In genomic region chr5:157106668-157107461, GRCh38 we compare ENCODE assay signal across 10 cellular contexts. TPM values are rescaled to one million over a fixed set of nuclear protein-coding genes. Genes with fewer than 3 reads are reported as not detected.
A peak's percentile ranks its signal among the peaks of the same experiment; 100 is the strongest.
DNase-seq lines count a peak whose midpoint lies in the region; ATAC-seq and TF ChIP-seq lines count a peak whose summit lies in the region.
"Had no signal": no experiment of that assay in that cellular context is flagged by ENCODE, and none has a peak within 500 bp of the region (broad histone marks: within the 10 kb centered on the region; RNA-seq: fewer than 3 reads in every experiment).

No MANE protein-coding gene starts in this region.

- H3K36me3 Mint-ChIP-seq in activated naive CD4-positive, alpha-beta T cell treated with anti-CD3 and anti-CD28 coated beads, Interleukin-2, amount 50 U/mL, for 72 hours = peaks cover 20 to 67% of the 10 kb centered on the region in 2 donors

- no peaks in the 10 kb centered on the region for H3K36me3 ChIP-seq in muscle layer of duodenum (ENCODE audit: control insufficient read depth in 1 of 2, insufficient read depth in 2 of 2, low read length in 2 of 2)

- ATAC-seq in activated naive CD4-positive, alpha-beta T cell treated with anti-CD3 and anti-CD28 coated beads, Interleukin-2, amount 50 U/mL, for 72 hours = peak; percentile 7 to 64
- ATAC-seq in HG02798 (IDR thresholded peaks at IDR 0.05; ENCODE audit: poor library complexity, unreplicated experiment) (no peak), HG03460 (IDR thresholded peaks at IDR 0.05; ENCODE audit: unreplicated experiment) (no peak), GM18519 (IDR thresholded peaks at IDR 0.05; ENCODE audit: low FRiP score, unreplicated experiment) (no peak)

- TF ChIP-seq CTCF in HL-60 (IDR thresholded peaks at IDR 0.05; ENCODE audit: insufficient read depth, low read length) = no peak

- H3K9me3 Mint-ChIP-seq in activated naive CD4-positive, alpha-beta T cell treated with anti-CD3 and anti-CD28 coated beads, Interleukin-2, amount 50 U/mL, for 72 hours = no peaks in the 10 kb centered on the region

- H3K27me3 ChIP-seq in HL-60 (ENCODE audit: insufficient read depth, poor library complexity, severe bottlenecking) = no peaks in the 10 kb centered on the region
- no peaks in the 10 kb centered on the region for H3K27me3 ChIP-seq in muscle layer of duodenum (ENCODE audit: low read depth, low read length)

- no peaks in the 10 kb centered on the region for H3K4me1 ChIP-seq in muscle layer of duodenum (ENCODE audit: control insufficient read depth in 1 of 2, insufficient read depth in 2 of 2, low read length in 2 of 2)

- no peaks in the 10 kb centered on the region for H3K9me3 ChIP-seq in muscle layer of duodenum (ENCODE audit: control insufficient read depth in 1 of 2, low read length in 2 of 2)

- H3K4me3 ChIP-seq in HL-60 (replicated peaks; ENCODE audit: insufficient read depth, low read length) (no peak overlapping the region), muscle layer of duodenum (ENCODE audit: low read depth in 1 of 2, low read length in 2 of 2) (peak overlapping the region in 1 of 2 donors; percentile 2)

- H3K27ac Mint-ChIP-seq in activated naive CD4-positive, alpha-beta T cell treated with anti-CD3 and anti-CD28 coated beads, Interleukin-2, amount 50 U/mL, for 72 hours = peak overlapping the region; percentile 11 to 96

- DNase-seq in CD1c-positive myeloid dendritic cell (ENCODE audit: extremely low spot score) (peak; percentile 88), HL-60 (ENCODE audit: low read depth in 1 of 2, low spot score in 1 of 2) (peak in 1 of 2 experiments; percentile 35), NCI-H1694 treated with DMSO at 0.1 percent for 48 hours (lab: John Stamatoyannopoulos, UW) (no peak)
- peak; percentile 22 to 61 for DNase-seq in activated naive CD4-positive, alpha-beta T cell treated with anti-CD3 and anti-CD28 coated beads, Interleukin-2, amount 50 U/mL, for 72 hours (ENCODE audit: low spot score in 2 of 2)
- DNase-seq: central memory CD4-positive, alpha-beta T cell; SHP77 had no signal

- peak overlapping the region; percentile 25; the same call in 1 of the 2 replicates for H3K27ac ChIP-seq in HL-60 (replicated peaks)
- H3K27ac ChIP-seq in muscle layer of duodenum (ENCODE audit: low read length) = peak overlapping the region; percentile 79

RNA-seq across cellular contexts. Expression of gene HAVCR2, which starts 2.0 kb away (rescaled TPM):
- total RNA-seq in activated naive CD4-positive, alpha-beta T cell treated with anti-CD3 and anti-CD28 coated beads, Interleukin-2, amount 50 U/mL, for 72 hours = 10 to 100 TPM; 34.4 to 52.2 TPM

RNA-seq across cellular contexts. Expression of gene MED7, which starts 35.8 kb away (rescaled TPM):
- total RNA-seq in activated naive CD4-positive, alpha-beta T cell treated with anti-CD3 and anti-CD28 coated beads, Interleukin-2, amount 50 U/mL, for 72 hours = 10 to 100 TPM; 16.9 to 21.7 TPM

RNA-seq across cellular contexts. Expression of gene HAVCR1, which starts 47.9 kb away (rescaled TPM):
- under 1 TPM; 0.72 to 0.96 TPM for total RNA-seq in activated naive CD4-positive, alpha-beta T cell treated with anti-CD3 and anti-CD28 coated beads, Interleukin-2, amount 50 U/mL, for 72 hours

RNA-seq across cellular contexts. Expression of gene GARIN3, which starts 59.2 kb away (rescaled TPM):
- total RNA-seq in activated naive CD4-positive, alpha-beta T cell treated with anti-CD3 and anti-CD28 coated beads, Interleukin-2, amount 50 U/mL, for 72 hours = under 1 TPM; 0.46 to 0.47 TPM

Comparison
In these comparisons a context has a peak if more than half of its experiments do, and no peak if none do; other contexts are left out.
1. ATAC-seq: peak in activated naive CD4-positive, alpha-beta T cell treated with anti-CD3 and anti-CD28 coated beads, Interleukin-2, amount 50 U/mL, for 72 hours (2 of 2); none in HG02798 (single experiment), HG03460 (single experiment) and GM18519 (single experiment).